In genomic region chr1:198672124-198672523, GRCh38 we compare ENCODE assay signal across 12 cellular contexts. TPM values are rescaled to one million over a fixed set of nuclear protein-coding genes. Genes with fewer than 3 reads are reported as not detected.
DNase-seq lines count a peak whose midpoint lies in the region; ATAC-seq, FAIRE-seq and TF ChIP-seq lines count a peak whose summit lies in the region.
"Had no signal": no experiment of that assay in that cellular context is flagged by ENCODE, and none has a peak within 500 bp of the region (broad histone marks: within the 10 kb centered on the region; RNA-seq: fewer than 3 reads in every experiment).

No MANE protein-coding gene starts in this region.

- no peak for TF ChIP-seq CTCF in RWPE2 (IDR thresholded peaks at IDR 0.05; ENCODE audit: poor library complexity, severe bottlenecking)
- TF ChIP-seq CTCF in fibroblast of the aortic adventitia (IDR thresholded peaks at IDR 0.05; ENCODE audit: insufficient read depth, low read length), result no peak

- no peaks in the 10 kb centered on the region for H3K9me3 ChIP-seq in RWPE2 (ENCODE audit: severe bottlenecking)
- H3K9me3 ChIP-seq: prostate gland had no signal

- ATAC-seq in RWPE2 (ENCODE audit: low read depth), result peak; percentile 52
- ATAC-seq in GM21447 (IDR thresholded peaks at IDR 0.05; ENCODE audit: unreplicated experiment), result no peak
- no peak for ATAC-seq in GM18907 (IDR thresholded peaks at IDR 0.05; ENCODE audit: unreplicated experiment)

- peak; percentile 91 for DNase-seq in A172 (ENCODE audit: low spot score)
- DNase-seq in EL, result peak; percentile 96
- DNase-seq in RWPE2 (ENCODE audit: low spot score), result no peak
- DNase-seq in fibroblast of the aortic adventitia (ENCODE audit: low read depth), result peak; percentile 40
- DNase-seq in DMS 273 (lab: John Stamatoyannopoulos, UW; ENCODE audit: unreplicated experiment), result no peak
- no peak for DNase-seq in frontal cortex (ENCODE audit: low spot score in 2 of 2)
- DNase-seq: activated effector memory CD4-positive, alpha-beta T cell treated with anti-CD3 and anti-CD28 coated beads, Interleukin-2, amount 50 U/mL, for 16 hours; NCI-H1092 treated with DMSO at 0.1 percent for 48 hours had no signal

- FAIRE-seq in frontal cortex (lab: Jason Lieb, UNC), result no peak
- FAIRE-seq: islet of Langerhans had no signal

- peak overlapping the region; percentile 63 for H3K27ac ChIP-seq in RWPE2 (ENCODE audit: poor library complexity, severe bottlenecking)
- H3K27ac ChIP-seq: prostate gland had no signal

- H3K36me3 ChIP-seq in RWPE2 (ENCODE audit: low read depth), result no peaks in the 10 kb centered on the region
- H3K36me3 ChIP-seq: prostate gland had no signal

- H3K27me3 ChIP-seq in RWPE2 (ENCODE audit: insufficient read depth, poor library complexity, severe bottlenecking), result no peaks in the 10 kb centered on the region

- H3K4me3 ChIP-seq in RWPE2 (ENCODE audit: severe bottlenecking), result no peak overlapping the region
- H3K4me3 ChIP-seq in fibroblast of the aortic adventitia (ENCODE audit: low read depth, low read length), result no peak overlapping the region
- H3K4me3 ChIP-seq: prostate gland had no signal

- H3K4me1 ChIP-seq in RWPE2 (ENCODE audit: insufficient read depth, poor library complexity, severe bottlenecking), result peaks cover 45% of the 10 kb centered on the region
- H3K4me1 ChIP-seq: prostate gland had no signal

RNA-seq across cellular contexts. Expression of gene PTPRC, which starts 33.3 kb away (rescaled TPM):
- 2.8 and 3.1 TPM in 2 replicates for total RNA-seq in A172 (2014; rRNA removed; shearing (Covaris generic))
- total RNA-seq in fibroblast of the aortic adventitia (ENCODE audit: low replicate concordance), result 0.09 TPM in 1 of 2 replicates, not detected in the other
- 2.9 TPM for total RNA-seq in frontal cortex

Comparison
In these comparisons a context has a peak if more than half of its experiments do, and no peak if none do; other contexts are left out.
1. DNase-seq: peak in A172 (single experiment), EL (single experiment) and fibroblast of the aortic adventitia (single experiment); none in RWPE2 (single experiment), DMS 273 (single experiment) and frontal cortex (0 of 2).